Comparison of ENCODE assay signal across 14 cellular contexts in genomic region chr18:34358923-34359322, GRCh38.
DNase-seq lines count a peak whose midpoint lies in the region; ATAC-seq and TF ChIP-seq lines count a peak whose summit lies in the region.
"Had no signal": no experiment of that assay in that cellular context is flagged by ENCODE, and none has a peak within 500 bp of the region (broad histone marks: within the 10 kb centered on the region; RNA-seq: fewer than 3 reads in every experiment).

No MANE protein-coding gene starts in this region.

- H3K23ac ChIP-seq in mesendoderm (ENCODE audit: low read length): no peak overlapping the region

- peaks cover 4% of the 10 kb centered on the region for H3K9me3 Mint-ChIP-seq in activated CD4-positive, alpha-beta T cell treated with anti-CD3 and anti-CD28 coated beads for 36 hours (ENCODE audit: low read depth)
- no peaks in the 10 kb centered on the region for H3K9me3 Mint-ChIP-seq in endodermal cell
- H3K9me3 Mint-ChIP-seq: neural progenitor cell had no signal

- no peaks in the 10 kb centered on the region for H3K27me3 ChIP-seq in mesendoderm (ENCODE audit: insufficient read depth, low read length, poor library complexity)
- no peaks in the 10 kb centered on the region for H3K27me3 ChIP-seq in BE2C
- H3K27me3 ChIP-seq in endodermal cell (ENCODE audit: control insufficient read depth, insufficient read depth, low read length, poor library complexity, severe bottlenecking): no peaks in the 10 kb centered on the region
- H3K27me3 ChIP-seq: neural progenitor cell had no signal

- no CpG with 5 or more reads among the region's 2 CpGs for WGBS in mesendoderm (ENCODE audit: extremely low coverage, insufficient coverage, low lambda C conversion rate)
- WGBS in endodermal cell (ENCODE audit: insufficient coverage in 1 of 2, insufficient read length in 1 of 2), 2 experiments: 87 to 100% methylated on average over 2 of the region's 2 CpGs

- H3K9ac ChIP-seq in mesendoderm (ENCODE audit: low read length): no peak overlapping the region
- H3K9ac ChIP-seq in endodermal cell (ENCODE audit: extremely low read depth, low read length, poor library complexity, severe bottlenecking): no peak overlapping the region
- H3K9ac ChIP-seq: neural progenitor cell had no signal

- no peaks in the 10 kb centered on the region for H3K79me1 ChIP-seq in mesendoderm (ENCODE audit: low read length)

- H3K4me2 ChIP-seq in mesendoderm (ENCODE audit: low read length): no peak overlapping the region
- H3K4me2 ChIP-seq: neural progenitor cell had no signal

- H3K4ac ChIP-seq in mesendoderm (ENCODE audit: low read depth, low read length): no peak overlapping the region

- H3K18ac ChIP-seq in mesendoderm (ENCODE audit: low read length): no peak overlapping the region

- no peak overlapping the region for H2BK120ac ChIP-seq in mesendoderm (ENCODE audit: low read depth, low read length)

- H3K9me3 ChIP-seq in BE2C: no peaks in the 10 kb centered on the region
- H3K9me3 ChIP-seq in endodermal cell (ENCODE audit: control insufficient read depth, low read length): no peaks in the 10 kb centered on the region

- no peak overlapping the region for H2BK5ac ChIP-seq in mesendoderm (ENCODE audit: low read length)

- H3K36me3 Mint-ChIP-seq in activated CD4-positive, alpha-beta T cell treated with anti-CD3 and anti-CD28 coated beads for 36 hours (ENCODE audit: low read depth): no peaks in the 10 kb centered on the region
- H3K36me3 Mint-ChIP-seq in endodermal cell (ENCODE audit: low read depth): no peaks in the 10 kb centered on the region
- H3K36me3 Mint-ChIP-seq: neural progenitor cell had no signal

- H3K27ac Mint-ChIP-seq in activated CD4-positive, alpha-beta T cell treated with anti-CD3 and anti-CD28 coated beads for 36 hours: no peak overlapping the region
- H3K27ac Mint-ChIP-seq in endodermal cell: no peak overlapping the region
- H3K27ac Mint-ChIP-seq: neural progenitor cell had no signal

- no peak overlapping the region for H2AK5ac ChIP-seq in mesendoderm (ENCODE audit: low read length)

- H3K56ac ChIP-seq in mesendoderm (ENCODE audit: low read length): no peak overlapping the region

- H3K27me3 Mint-ChIP-seq in activated CD4-positive, alpha-beta T cell treated with anti-CD3 and anti-CD28 coated beads for 36 hours: no peaks in the 10 kb centered on the region
- H3K27me3 Mint-ChIP-seq in endodermal cell (ENCODE audit: insufficient read depth): no peaks in the 10 kb centered on the region

- no peak overlapping the region for H4K8ac ChIP-seq in mesendoderm (ENCODE audit: low read depth, low read length)

- H3K4me3 ChIP-seq in mesendoderm (ENCODE audit: low read length) (no peak overlapping the region), BE2C (ENCODE audit: low read depth, low read length) (no peak overlapping the region), endodermal cell (ENCODE audit: low read length) (no peak overlapping the region)
- H3K4me3 ChIP-seq: neural progenitor cell had no signal

- no peak overlapping the region for H3K27ac ChIP-seq in mesendoderm (ENCODE audit: low read depth, low read length)
- no peak overlapping the region for H3K27ac ChIP-seq in endodermal cell (ENCODE audit: low read depth, low read length)
- H3K27ac ChIP-seq: neural progenitor cell had no signal

- DNase-seq in activated CD4-positive, alpha-beta T cell treated with anti-CD3 and anti-CD28 coated beads for 36 hours: peak; percentile 3
- no peak for DNase-seq in activated CD4-positive, alpha-beta T cell treated with anti-CD3 and anti-CD28 coated beads for 4 hours
- peak; percentile 10 for DNase-seq in mesendoderm
- no peak for DNase-seq in BE2C
- DNase-seq in NCI-H187 (lab: John Stamatoyannopoulos, UW): no peak
- no peak for DNase-seq in endodermal cell
- DNase-seq: activated naive CD4-positive, alpha-beta T cell treated with Interleukin-2 at 50 U/mL for 16 hours; cerebellar nuclear complex; DMS 273 treated with DMSO at 0.1 percent for 48 hours; NCI-H1048; NCI-H748 treated with DMSO at 0.1 percent for 48 hours had no signal

- H3K4me1 Mint-ChIP-seq in activated CD4-positive, alpha-beta T cell treated with anti-CD3 and anti-CD28 coated beads for 36 hours: no peaks in the 10 kb centered on the region
- no peaks in the 10 kb centered on the region for H3K4me1 Mint-ChIP-seq in endodermal cell
- H3K4me1 Mint-ChIP-seq: neural progenitor cell had no signal

- H3K4me1 ChIP-seq in mesendoderm (ENCODE audit: control insufficient read depth, low read depth, low read length): no peaks in the 10 kb centered on the region
- H3K4me1 ChIP-seq in BE2C: no peaks in the 10 kb centered on the region
- no peaks in the 10 kb centered on the region for H3K4me1 ChIP-seq in endodermal cell (ENCODE audit: control insufficient read depth, insufficient read depth, low read length)
- H3K4me1 ChIP-seq: neural progenitor cell had no signal

- CTCF ChIA-PET in activated CD4-positive, alpha-beta T cell treated with anti-CD3 and anti-CD28 coated beads for 36 hours (lab: Charles Lee): no interaction called here

- TF ChIP-seq CTCF in BE2C (IDR thresholded peaks at IDR 0.05; ENCODE audit: low read depth, low read length) (no peak), endodermal cell (conservative IDR thresholded peaks at IDR 0.05) (no peak)

- no peak overlapping the region for H2BK15ac ChIP-seq in mesendoderm (replicated peaks; ENCODE audit: low read depth)

- POLR2A ChIA-PET in activated CD4-positive, alpha-beta T cell treated with anti-CD3 and anti-CD28 coated beads for 36 hours (lab: Charles Lee): no interaction called here

- no peak overlapping the region for H3K4me3 Mint-ChIP-seq in activated CD4-positive, alpha-beta T cell treated with anti-CD3 and anti-CD28 coated beads for 36 hours
- no peak overlapping the region for H3K4me3 Mint-ChIP-seq in endodermal cell
- H3K4me3 Mint-ChIP-seq: neural progenitor cell had no signal

- ATAC-seq in activated CD4-positive, alpha-beta T cell treated with anti-CD3 and anti-CD28 coated beads for 36 hours: peak; percentile 57
- peak; percentile 64 for ATAC-seq in GM21515 (IDR thresholded peaks at IDR 0.05; ENCODE audit: unreplicated experiment)
- ATAC-seq in HG03139 (IDR thresholded peaks at IDR 0.05; ENCODE audit: unreplicated experiment): peak; percentile 66

- H3K79me2 ChIP-seq in mesendoderm (ENCODE audit: control insufficient read depth, insufficient read depth, low read length): no peaks in the 10 kb centered on the region

- intact Hi-C loops in activated CD4-positive, alpha-beta T cell treated with anti-CD3 and anti-CD28 coated beads for 36 hours (cut with DNase I, micrococcal nuclease): no loop called here

- no peak overlapping the region for H4K5ac ChIP-seq in mesendoderm (ENCODE audit: low read length)

- H3K36me3 ChIP-seq in mesendoderm (ENCODE audit: control insufficient read depth, insufficient read depth, low read length): no peaks in the 10 kb centered on the region
- H3K36me3 ChIP-seq in BE2C: no peaks in the 10 kb centered on the region
- H3K36me3 ChIP-seq in endodermal cell (ENCODE audit: control insufficient read depth, insufficient read depth, low read length): no peaks in the 10 kb centered on the region
- H3K36me3 ChIP-seq: neural progenitor cell had no signal

Comparison
In these comparisons a context has a peak if more than half of its experiments do, and no peak if none do; other contexts are left out.
1. DNase-seq: peak in activated CD4-positive, alpha-beta T cell treated with anti-CD3 and anti-CD28 coated beads for 36 hours (single experiment) and mesendoderm (single experiment); none in activated CD4-positive, alpha-beta T cell treated with anti-CD3 and anti-CD28 coated beads for 4 hours (0 of 2), BE2C (single experiment), NCI-H187 (0 of 2) and endodermal cell (single experiment).
2. Peak in every context shown above with its lines, with median percentiles within 50 percentile points of each other: ATAC-seq.